ENCODE assay signal across 1 cellular context in genomic region chr9:136529516-136530471, GRCh38.
A peak's percentile ranks its signal among the peaks of the same experiment; 100 is the strongest.
TF ChIP-seq lines count a peak whose summit lies in the region.

No MANE protein-coding gene starts in this region.

TF ChIP-seq in GM12878, 131 proteins besides CTCF, POLR2A, EP300 and RAD21:
- TF ChIP-seq FOS (IDR thresholded peaks at IDR 0.05; ENCODE audit: borderline replicate concordance, extremely low read depth, insufficient read length) (no peak), ELK1 (IDR thresholded peaks at IDR 0.05; ENCODE audit: low read depth, low read length) (no peak), SPI1 (IDR thresholded peaks at IDR 0.05; ENCODE audit: borderline replicate concordance, insufficient read depth, low read depth, low read length) (peak; percentile 26; the same call in 1 of the 2 replicates), PKNOX1 (IDR thresholded peaks at IDR 0.05) (no peak), SRF (IDR thresholded peaks at IDR 0.05; ENCODE audit: low read depth in 2 of 2, low read length in 2 of 2) (no peak), EED (IDR thresholded peaks at IDR 0.05; ENCODE audit: low read depth) (peak; percentile 28; the same call in 1 of the 2 replicates), EGR1 (IDR thresholded peaks at IDR 0.05; ENCODE audit: borderline replicate concordance in 1 of 2, low read depth in 2 of 2, low read length in 2 of 2) (0 out of 3 replicates have a peak, but pooled peaks of 1 of the 2 experiments have one; percentile 5), YY1 (IDR thresholded peaks at IDR 0.05; ENCODE audit: low read depth, low read length) (no peak), RUNX3 (IDR thresholded peaks at IDR 0.05; ENCODE audit: low read length) (peak; percentile 29; the same call in 1 of the 2 replicates), SREBF2 (IDR thresholded peaks at IDR 0.05; ENCODE audit: low read length) (no peak), IKZF1 (conservative IDR thresholded peaks at IDR 0.05) (0 out of 2 replicates have a peak, but pooled peaks have one; percentile 40), ZNF622 (IDR thresholded peaks at IDR 0.05) (no peak)
- TF ChIP-seq, protein P1, sequence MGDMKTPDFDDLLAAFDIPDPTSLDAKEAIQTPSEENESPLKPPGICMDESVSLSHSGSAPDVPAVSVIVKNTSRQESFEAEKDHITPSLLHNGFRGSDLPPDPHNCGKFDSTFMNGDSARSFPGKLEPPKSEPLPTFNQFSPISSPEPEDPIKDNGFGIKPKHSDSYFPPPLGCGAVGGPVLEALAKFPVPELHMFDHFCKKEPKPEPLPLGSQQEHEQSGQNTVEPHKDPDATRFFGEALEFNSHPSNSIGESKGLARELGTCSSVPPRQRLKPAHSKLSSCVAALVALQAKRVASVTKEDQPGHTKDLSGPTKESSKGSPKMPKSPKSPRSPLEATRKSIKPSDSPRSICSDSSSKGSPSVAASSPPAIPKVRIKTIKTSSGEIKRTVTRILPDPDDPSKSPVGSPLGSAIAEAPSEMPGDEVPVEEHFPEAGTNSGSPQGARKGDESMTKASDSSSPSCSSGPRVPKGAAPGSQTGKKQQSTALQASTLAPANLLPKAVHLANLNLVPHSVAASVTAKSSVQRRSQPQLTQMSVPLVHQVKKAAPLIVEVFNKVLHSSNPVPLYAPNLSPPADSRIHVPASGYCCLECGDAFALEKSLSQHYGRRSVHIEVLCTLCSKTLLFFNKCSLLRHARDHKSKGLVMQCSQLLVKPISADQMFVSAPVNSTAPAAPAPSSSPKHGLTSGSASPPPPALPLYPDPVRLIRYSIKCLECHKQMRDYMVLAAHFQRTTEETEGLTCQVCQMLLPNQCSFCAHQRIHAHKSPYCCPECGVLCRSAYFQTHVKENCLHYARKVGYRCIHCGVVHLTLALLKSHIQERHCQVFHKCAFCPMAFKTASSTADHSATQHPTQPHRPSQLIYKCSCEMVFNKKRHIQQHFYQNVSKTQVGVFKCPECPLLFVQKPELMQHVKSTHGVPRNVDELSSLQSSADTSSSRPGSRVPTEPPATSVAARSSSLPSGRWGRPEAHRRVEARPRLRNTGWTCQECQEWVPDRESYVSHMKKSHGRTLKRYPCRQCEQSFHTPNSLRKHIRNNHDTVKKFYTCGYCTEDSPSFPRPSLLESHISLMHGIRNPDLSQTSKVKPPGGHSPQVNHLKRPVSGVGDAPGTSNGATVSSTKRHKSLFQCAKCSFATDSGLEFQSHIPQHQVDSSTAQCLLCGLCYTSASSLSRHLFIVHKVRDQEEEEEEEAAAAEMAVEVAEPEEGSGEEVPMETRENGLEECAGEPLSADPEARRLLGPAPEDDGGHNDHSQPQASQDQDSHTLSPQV (IDR thresholded peaks at IDR 0.05), result no peak
- TF ChIP-seq, protein P2, sequence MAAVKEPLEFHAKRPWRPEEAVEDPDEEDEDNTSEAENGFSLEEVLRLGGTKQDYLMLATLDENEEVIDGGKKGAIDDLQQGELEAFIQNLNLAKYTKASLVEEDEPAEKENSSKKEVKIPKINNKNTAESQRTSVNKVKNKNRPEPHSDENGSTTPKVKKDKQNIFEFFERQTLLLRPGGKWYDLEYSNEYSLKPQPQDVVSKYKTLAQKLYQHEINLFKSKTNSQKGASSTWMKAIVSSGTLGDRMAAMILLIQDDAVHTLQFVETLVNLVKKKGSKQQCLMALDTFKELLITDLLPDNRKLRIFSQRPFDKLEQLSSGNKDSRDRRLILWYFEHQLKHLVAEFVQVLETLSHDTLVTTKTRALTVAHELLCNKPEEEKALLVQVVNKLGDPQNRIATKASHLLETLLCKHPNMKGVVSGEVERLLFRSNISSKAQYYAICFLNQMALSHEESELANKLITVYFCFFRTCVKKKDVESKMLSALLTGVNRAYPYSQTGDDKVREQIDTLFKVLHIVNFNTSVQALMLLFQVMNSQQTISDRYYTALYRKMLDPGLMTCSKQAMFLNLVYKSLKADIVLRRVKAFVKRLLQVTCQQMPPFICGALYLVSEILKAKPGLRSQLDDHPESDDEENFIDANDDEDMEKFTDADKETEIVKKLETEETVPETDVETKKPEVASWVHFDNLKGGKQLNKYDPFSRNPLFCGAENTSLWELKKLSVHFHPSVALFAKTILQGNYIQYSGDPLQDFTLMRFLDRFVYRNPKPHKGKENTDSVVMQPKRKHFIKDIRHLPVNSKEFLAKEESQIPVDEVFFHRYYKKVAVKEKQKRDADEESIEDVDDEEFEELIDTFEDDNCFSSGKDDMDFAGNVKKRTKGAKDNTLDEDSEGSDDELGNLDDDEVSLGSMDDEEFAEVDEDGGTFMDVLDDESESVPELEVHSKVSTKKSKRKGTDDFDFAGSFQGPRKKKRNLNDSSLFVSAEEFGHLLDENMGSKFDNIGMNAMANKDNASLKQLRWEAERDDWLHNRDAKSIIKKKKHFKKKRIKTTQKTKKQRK (IDR thresholded peaks at IDR 0.05; ENCODE audit: low read depth, low read length), result no peak
